Comparison of ENCODE assay signal across 8 cellular contexts in genomic region chr19:737591-738093, GRCh38. TPM values are rescaled to one million over a fixed set of nuclear protein-coding genes. Genes with fewer than 3 reads are reported as not detected.
DNase-seq lines count a peak whose midpoint lies in the region; ATAC-seq and TF ChIP-seq lines count a peak whose summit lies in the region.

No MANE protein-coding gene starts in this region.

- H3K4me3 ChIP-seq in ascending aorta, result no peak overlapping the region

- peak; percentile 66 for TF ChIP-seq CTCF in GM20000 (IDR thresholded peaks at IDR 0.05; ENCODE audit: extremely low read depth, missing control alignments)
- peak in 2 of 3 experiments; percentile 41 to 51 for TF ChIP-seq CTCF in ascending aorta (IDR thresholded peaks at IDR 0.05)

- peaks cover 0 to 2% of the 10 kb centered on the region in 2 donors for H3K27me3 Mint-ChIP-seq in T-cell

- no peaks in the 10 kb centered on the region for H3K9me3 ChIP-seq in ascending aorta

- H3K36me3 Mint-ChIP-seq in T-cell, result no peaks in the 10 kb centered on the region

- H3K4me1 Mint-ChIP-seq in T-cell, result peaks cover 7 to 12% (median 10%) of the 10 kb centered on the region in 3 donors

- no peaks in the 10 kb centered on the region for H3K36me3 ChIP-seq in ascending aorta

- H3K4me1 ChIP-seq in ascending aorta, result no peaks in the 10 kb centered on the region

- no peak overlapping the region for H3K27ac Mint-ChIP-seq in T-cell

- H3K4me3 Mint-ChIP-seq in T-cell, result no peak overlapping the region

- in situ Hi-C loops in ACHN (cut with HindIII; ENCODE audit: low pct_ligation_motif_present, low pct_unique_long_range_greater_than_20kb, low sequenced_read_pairs), result no loop called here

- H3K27me3 ChIP-seq in ascending aorta, result no peaks in the 10 kb centered on the region

- CTCF ChIA-PET in T-cell (lab: Charles Lee), result interaction anchor here (0.5 to 0.7 kb wide), 2 partner anchors 45 to 133 kb away, joined by 3 to 4 read pairs; no protein-coding TSS in a partner anchor

- no peak overlapping the region for H3K27ac ChIP-seq in ascending aorta

- POLR2A ChIA-PET in T-cell (lab: Charles Lee), result no interaction called here

- intact Hi-C loops in ascending aorta (cut with DNase I), result no loop called here

- H3K9me3 Mint-ChIP-seq in T-cell, result no peaks in the 10 kb centered on the region

- DNase-seq in ACHN, result peak; percentile 44
- DNase-seq in GM20000 (ENCODE audit: low spot score), result peak; percentile 88
- DNase-seq in T-cell, result peak; percentile 12 to 60 (median 40)
- DNase-seq in ascending aorta (ENCODE audit: low spot score in 2 of 2), result no peak
- DNase-seq in iris pigment epithelial cell (ENCODE audit: low read depth), result peak; percentile 12
- DNase-seq in stimulated activated CD4-positive, alpha-beta T cell treated with anti-CD3 and anti-CD28 coated beads, TNF-alpha, amount 100 ng/mL, for 1 hour (ENCODE audit: low read depth in 3 of 3, low spot score in 1 of 3), result peak; percentile 12 to 52 (median 28)

- ATAC-seq in T-cell (replicated peaks in 1 of 4), result peak; percentile 68 to 79 (median 68)
- ATAC-seq in HG03039 (IDR thresholded peaks at IDR 0.05; ENCODE audit: unreplicated experiment), result no peak
- no peak for ATAC-seq in HG03025 (IDR thresholded peaks at IDR 0.05; ENCODE audit: low FRiP score, unreplicated experiment)

RNA-seq across cellular contexts. Expression of gene MISP, which starts 13.3 kb away (rescaled TPM):
- under 1 TPM in 3 of 5 donors, not detected in 2; 0.10 to 0.16 (median 0.15) TPM for total RNA-seq in T-cell
- total RNA-seq in ascending aorta, result not detected

RNA-seq across cellular contexts. Expression of gene PALM, which starts 28.9 kb away (rescaled TPM):
- total RNA-seq in T-cell (under 1 TPM in 4 of 5 donors, not detected in 1; 0.19 to 0.57 (median 0.41) TPM), ascending aorta (107 TPM)

RNA-seq across cellular contexts. Expression of gene PRSS57, which starts 42.4 kb away (rescaled TPM):
- total RNA-seq in T-cell (1 to 10 TPM in 3 of 5 donors, under 1 TPM in 1, not detected in 1; 0.86 to 2.5 (median 1.7) TPM), ascending aorta (not detected)

RNA-seq across cellular contexts. Expression of gene PTBP1, which starts 59.6 kb away (rescaled TPM):
- total RNA-seq in T-cell (100 to 1,000 TPM; 307 to 343 (median 316) TPM), ascending aorta (210 TPM)

Comparison
In these comparisons a context has a peak if more than half of its experiments do, and no peak if none do; other contexts are left out.
1. DNase-seq: peak in ACHN (single experiment), GM20000 (single experiment), T-cell (34 of 34), iris pigment epithelial cell (single experiment) and stimulated activated CD4-positive, alpha-beta T cell treated with anti-CD3 and anti-CD28 coated beads, TNF-alpha, amount 100 ng/mL, for 1 hour (3 of 3); none in ascending aorta (0 of 2).
2. ATAC-seq: peak in T-cell (4 of 4); none in HG03039 (single experiment) and HG03025 (single experiment).
3. RNA of gene PALM, which starts 28.9 kb away (total RNA-seq): 107 TPM in ascending aorta (single experiment); 0.19 to 0.57 TPM in T-cell; every median in the first group is over 10 times any median in the second.